ENCODE assay signal across 19 cellular contexts in the genomic region with DNA sequence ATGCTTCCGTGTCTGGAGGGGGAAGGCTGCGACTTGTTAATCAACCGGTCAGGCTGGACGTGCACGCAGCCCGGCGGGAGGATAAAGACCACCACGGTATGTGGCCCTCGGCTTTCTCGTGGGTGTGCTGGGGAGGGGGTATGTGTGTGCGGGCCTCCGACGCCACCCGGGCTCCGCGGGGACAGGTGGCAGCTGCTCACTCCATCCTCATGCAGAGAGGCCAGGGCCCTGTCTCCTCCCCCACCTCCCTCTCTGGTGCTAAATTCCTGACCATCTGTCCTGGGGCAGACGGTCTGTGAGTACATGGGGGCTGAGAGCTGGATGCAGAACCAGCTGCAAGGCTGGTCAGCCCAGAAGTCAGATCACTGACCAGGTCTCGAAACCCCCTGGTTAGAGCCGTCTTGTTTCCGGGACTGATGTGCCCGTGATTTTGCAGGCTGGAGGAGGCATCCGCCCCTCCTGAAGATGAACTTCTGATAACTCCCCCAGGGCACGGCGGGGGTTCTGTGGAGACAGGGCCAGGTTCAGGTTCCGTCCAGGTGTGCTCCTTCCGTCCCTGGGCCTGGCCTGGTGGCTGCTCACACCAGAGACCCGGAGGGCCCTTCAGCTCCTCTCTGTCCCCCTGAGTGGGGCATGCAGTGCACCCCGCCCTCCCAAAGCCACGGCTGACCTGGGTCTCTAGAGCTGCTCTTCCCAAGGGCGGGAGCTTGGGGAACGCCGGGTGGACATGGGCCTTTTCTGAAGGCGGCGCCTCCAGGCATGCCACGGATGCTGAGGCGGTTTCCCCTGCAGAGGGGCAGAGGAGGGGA.
DNase-seq lines count a peak whose midpoint lies in the region; ATAC-seq and TF ChIP-seq lines count a peak whose summit lies in the region.
"Had no signal": no experiment of that assay in that cellular context is flagged by ENCODE, and none has a peak within 500 bp of the region (broad histone marks: within the 10 kb centered on the region; RNA-seq: fewer than 3 reads in every experiment).

No MANE protein-coding gene starts in this region.

- intact Hi-C loops in cardiac septum (cut with DNase I) = no loop called here
- intact Hi-C loops in left cardiac atrium (cut with DNase I) = no loop called here
- intact Hi-C loops in activated T-helper 1 cell treated with anti-CD3 and anti-CD28 coated beads, Interleukin-12 subunit alpha, Interleukin-12 subunit beta, Interleukin-2, Interleukin-4 antibody, amounts not matched to agents 30 ng/mL and 10 ng/mL and 1 ng/mL, durations not matched to agents 14 hours and 24 hours and 36 hours (cut with micrococcal nuclease) = no loop called here

- no peak overlapping the region for H3K4me2 ChIP-seq in osteoblast (ENCODE audit: insufficient read depth, low read length)
- H3K4me2 ChIP-seq: BLaER1 had no signal

- H3K27ac ChIP-seq in WERI-Rb-1 (no peak overlapping the region), osteoblast (ENCODE audit: low read depth, low read length) (no peak overlapping the region)
- H3K27ac ChIP-seq: BLaER1, Peyer's patch had no signal

- no peak overlapping the region for H3K4me3 Mint-ChIP-seq in activated T-helper 1 cell treated with anti-CD3 and anti-CD28 coated beads, Interleukin-12 subunit alpha, Interleukin-12 subunit beta, Interleukin-2, Interleukin-4 antibody, amounts not matched to agents 30 ng/mL and 10 ng/mL and 1 ng/mL, durations not matched to agents 14 hours and 24 hours and 36 hours
- no peak overlapping the region for H3K4me3 Mint-ChIP-seq in progenitor cell of endocrine pancreas (ENCODE audit: low read depth)
- H3K4me3 Mint-ChIP-seq: CD8-positive, alpha-beta T cell had no signal

- no peak for TF ChIP-seq CTCF in WERI-Rb-1 (IDR thresholded peaks at IDR 0.05; ENCODE audit: low read depth, low read length)
- TF ChIP-seq CTCF in osteoblast (IDR thresholded peaks at IDR 0.05; ENCODE audit: extremely low read depth, low read depth, low read length) = no peak
- no peak for TF ChIP-seq CTCF in progenitor cell of endocrine pancreas (IDR thresholded peaks at IDR 0.05; ENCODE audit: unreplicated experiment)

- H3K4me3 ChIP-seq in WERI-Rb-1 (ENCODE audit: low read depth, low read length) = no peak overlapping the region
- H3K4me3 ChIP-seq in osteoblast (ENCODE audit: insufficient read depth, low read length) = no peak overlapping the region
- H3K4me3 ChIP-seq: BLaER1, K562, Peyer's patch had no signal

- no peaks in the 10 kb centered on the region for H4K20me1 ChIP-seq in osteoblast (ENCODE audit: insufficient read depth, low read length)

- H3K27me3 ChIP-seq in WERI-Rb-1 (ENCODE audit: insufficient read depth, low read depth, severe bottlenecking) = no peaks in the 10 kb centered on the region
- no peaks in the 10 kb centered on the region for H3K27me3 ChIP-seq in osteoblast (ENCODE audit: insufficient read depth, low read length)
- H3K27me3 ChIP-seq: BLaER1, Peyer's patch had no signal

- no peak for ATAC-seq in left cardiac atrium
- ATAC-seq: CD8-positive, alpha-beta T cell; K562 had no signal

- no peaks in the 10 kb centered on the region for H3K36me3 Mint-ChIP-seq in activated T-helper 1 cell treated with anti-CD3 and anti-CD28 coated beads, Interleukin-12 subunit alpha, Interleukin-12 subunit beta, Interleukin-2, Interleukin-4 antibody, amounts not matched to agents 30 ng/mL and 10 ng/mL and 1 ng/mL, durations not matched to agents 14 hours and 24 hours and 36 hours (ENCODE audit: low read depth)
- H3K36me3 Mint-ChIP-seq in progenitor cell of endocrine pancreas (ENCODE audit: insufficient read depth) = no peaks in the 10 kb centered on the region
- H3K36me3 Mint-ChIP-seq: CD8-positive, alpha-beta T cell had no signal

- no peak overlapping the region for H3K27ac Mint-ChIP-seq in activated T-helper 1 cell treated with anti-CD3 and anti-CD28 coated beads, Interleukin-12 subunit alpha, Interleukin-12 subunit beta, Interleukin-2, Interleukin-4 antibody, amounts not matched to agents 30 ng/mL and 10 ng/mL and 1 ng/mL, durations not matched to agents 14 hours and 24 hours and 36 hours
- H3K27ac Mint-ChIP-seq in progenitor cell of endocrine pancreas = no peak overlapping the region
- H3K27ac Mint-ChIP-seq: CD8-positive, alpha-beta T cell had no signal

- H3K9me3 Mint-ChIP-seq in activated T-helper 1 cell treated with anti-CD3 and anti-CD28 coated beads, Interleukin-12 subunit alpha, Interleukin-12 subunit beta, Interleukin-2, Interleukin-4 antibody, amounts not matched to agents 30 ng/mL and 10 ng/mL and 1 ng/mL, durations not matched to agents 14 hours and 24 hours and 36 hours = no peaks in the 10 kb centered on the region
- no peaks in the 10 kb centered on the region for H3K9me3 Mint-ChIP-seq in progenitor cell of endocrine pancreas (ENCODE audit: low read depth)
- H3K9me3 Mint-ChIP-seq: CD8-positive, alpha-beta T cell had no signal

- peak; percentile 35 for DNase-seq in cardiac septum (ENCODE audit: low spot score)
- no peak for DNase-seq in left cardiac atrium
- DNase-seq in WERI-Rb-1 = peak; percentile 23
- peak; percentile 34 for DNase-seq in osteoblast (ENCODE audit: insufficient read length, low spot score, missing footprints)
- no peak for DNase-seq in activated T-helper 1 cell treated with anti-CD3 and anti-CD28 coated beads, Interleukin-12 subunit alpha, Interleukin-12 subunit beta, Interleukin-2, Interleukin-4 antibody, amounts not matched to agents 30 ng/mL and 10 ng/mL and 1 ng/mL, durations not matched to agents 14 hours and 24 hours and 36 hours (ENCODE audit: low spot score)
- no peak for DNase-seq in progenitor cell of endocrine pancreas (ENCODE audit: low spot score, unreplicated experiment)
- no peak for DNase-seq in germinal center (ENCODE audit: low spot score)
- DNase-seq: Calu3; CD8-positive, alpha-beta T cell; NCI-H1092 treated with DMSO at 0.1 percent for 48 hours; NCI-H2081; NCI-H2171 treated with DMSO at 0.1 percent for 48 hours; NCI-H446 treated with DMSO at 0.1 percent for 48 hours; NCI-H748 treated with DMSO at 0.1 percent for 48 hours; NK-92 treated with Interleukin-12 subunit alpha and Interleukin-12 subunit beta, amount 100 ng/mL, for 24 hours; Right ventricle myocardium superior had no signal

- H3K79me2 ChIP-seq in osteoblast (ENCODE audit: insufficient read depth, low read length) = no peaks in the 10 kb centered on the region

- no peaks in the 10 kb centered on the region for H3K4me1 Mint-ChIP-seq in activated T-helper 1 cell treated with anti-CD3 and anti-CD28 coated beads, Interleukin-12 subunit alpha, Interleukin-12 subunit beta, Interleukin-2, Interleukin-4 antibody, amounts not matched to agents 30 ng/mL and 10 ng/mL and 1 ng/mL, durations not matched to agents 14 hours and 24 hours and 36 hours (ENCODE audit: low read depth)
- H3K4me1 Mint-ChIP-seq in progenitor cell of endocrine pancreas (ENCODE audit: low read depth) = peaks cover 2% of the 10 kb centered on the region

- no peaks in the 10 kb centered on the region for H3K4me1 ChIP-seq in osteoblast (ENCODE audit: insufficient read depth, low read length)
- H3K4me1 ChIP-seq: Peyer's patch had no signal

- H2AFZ ChIP-seq in osteoblast (ENCODE audit: low read length) = no peak overlapping the region

- no peaks in the 10 kb centered on the region for H3K27me3 Mint-ChIP-seq in activated T-helper 1 cell treated with anti-CD3 and anti-CD28 coated beads, Interleukin-12 subunit alpha, Interleukin-12 subunit beta, Interleukin-2, Interleukin-4 antibody, amounts not matched to agents 30 ng/mL and 10 ng/mL and 1 ng/mL, durations not matched to agents 14 hours and 24 hours and 36 hours (ENCODE audit: insufficient read depth)
- no peaks in the 10 kb centered on the region for H3K27me3 Mint-ChIP-seq in progenitor cell of endocrine pancreas

- H3K36me3 ChIP-seq in WERI-Rb-1 = peaks cover 10% of the 10 kb centered on the region
- H3K36me3 ChIP-seq in osteoblast (ENCODE audit: insufficient read depth, low read length) = no peaks in the 10 kb centered on the region
- H3K36me3 ChIP-seq: BLaER1, Peyer's patch had no signal

- H3K9me3 ChIP-seq in WERI-Rb-1 (ENCODE audit: severe bottlenecking) (no peaks in the 10 kb centered on the region), osteoblast (ENCODE audit: low read depth, low read length) (no peaks in the 10 kb centered on the region)
- H3K9me3 ChIP-seq: BLaER1, Peyer's patch had no signal

Comparison
In these comparisons a context has a peak if more than half of its experiments do, and no peak if none do; other contexts are left out.
1. DNase-seq: peak in cardiac septum (single experiment), WERI-Rb-1 (single experiment) and osteoblast (single experiment); none in left cardiac atrium (single experiment), activated T-helper 1 cell treated with anti-CD3 and anti-CD28 coated beads, Interleukin-12 subunit alpha, Interleukin-12 subunit beta, Interleukin-2, Interleukin-4 antibody, amounts not matched to agents 30 ng/mL and 10 ng/mL and 1 ng/mL, durations not matched to agents 14 hours and 24 hours and 36 hours (single experiment), progenitor cell of endocrine pancreas (single experiment) and germinal center (single experiment).